Comparison of ENCODE assay signal across 8 cellular contexts in genomic region chr1:11642418-11643017, GRCh38. TPM values are rescaled to one million over a fixed set of nuclear protein-coding genes. Genes with fewer than 3 reads are reported as not detected.
DNase-seq lines count a peak whose midpoint lies in the region; ATAC-seq and TF ChIP-seq lines count a peak whose summit lies in the region.
"Not testable (repeated sequence)": the region's sequence is repeated elsewhere in the genome, so short reads cannot be mapped to it uniquely, and the experiment has no call there.

No MANE protein-coding gene starts in this region.

- not testable (repeated sequence) for BruUV-seq in PC-3 (replicated peaks; lab: Mats Ljungman, UMichigan)

- not testable (repeated sequence) for H3K4me1 ChIP-seq in PC-3 (ENCODE audit: insufficient read depth, low read length); sigmoid colon; vagina

- not testable (repeated sequence) for H3K4me3 Mint-ChIP-seq in activated CD8-positive, alpha-beta T cell treated with anti-CD3 and anti-CD28 coated beads for 36 hours

- TF ChIP-seq CTCF in PC-3 (conservative IDR thresholded peaks at IDR 0.05; ENCODE audit: low read depth, low read length) = peak; percentile 91
- peak; percentile 92 for TF ChIP-seq CTCF in activated CD8-positive, alpha-beta T cell treated with anti-CD3 and anti-CD28 coated beads for 36 hours (IDR thresholded peaks at IDR 0.05)
- TF ChIP-seq CTCF in sigmoid colon (IDR thresholded peaks at IDR 0.05) = peak; percentile 85 to 97 (median 94)
- peak; percentile 91 to 95 (median 91) for TF ChIP-seq CTCF in vagina (IDR thresholded peaks at IDR 0.05)

- intact Hi-C loops in PC-3 (cut with micrococcal nuclease) (loop anchor here (1.0 to 10.0 kb wide), 3 partner anchors 164 to 401 kb away; partner anchors contain the start of gene DISP3), sigmoid colon (cut with DNase I) (loop anchor here (1.0 to 5.0 kb wide), 3 partner anchors 305 to 604 kb away; no protein-coding TSS in a partner anchor)
- intact Hi-C loops in activated CD8-positive, alpha-beta T cell treated with anti-CD3 and anti-CD28 coated beads for 36 hours (cut with micrococcal nuclease) = loop anchor here (5.0 to 10.0 kb wide), 4 partner anchors 168 to 605 kb away; partner anchors contain the start of gene DISP3
- intact Hi-C loops in vagina (cut with DNase I) = not testable (repeated sequence)

- H3K9me3 ChIP-seq in MG63; PC-3 (ENCODE audit: low read length); sigmoid colon; vagina: not testable (repeated sequence)

- H3K9me2 ChIP-seq in PC-3 (replicated peaks; ENCODE audit: low read length) = not testable (repeated sequence)

- not testable (repeated sequence) for TF ChIP-seq EP300 in sigmoid colon (IDR thresholded peaks at IDR 0.05)

- not testable (repeated sequence) for H3K36me3 ChIP-seq in MG63; PC-3 (ENCODE audit: low read depth, low read length); sigmoid colon; vagina

- not testable (repeated sequence) for H3K4me1 Mint-ChIP-seq in activated CD8-positive, alpha-beta T cell treated with anti-CD3 and anti-CD28 coated beads for 36 hours (ENCODE audit: low read depth)

- not testable (repeated sequence) for H3K27me3 ChIP-seq in MG63, vagina
- H3K27me3 ChIP-seq in PC-3 (ENCODE audit: low read length) (peaks cover 18% of the 10 kb centered on the region; the same call in 1 of the 2 replicates), sigmoid colon (peaks cover 0 to 20% (median 9%) of the 10 kb centered on the region in 3 donors)

- H3K36me3 Mint-ChIP-seq in activated CD8-positive, alpha-beta T cell treated with anti-CD3 and anti-CD28 coated beads for 36 hours (ENCODE audit: low read depth) = not testable (repeated sequence)

- not testable (repeated sequence) for TF ChIP-seq POLR2A in sigmoid colon (IDR thresholded peaks at IDR 0.05); vagina (IDR thresholded peaks at IDR 0.05)

- H3K9ac ChIP-seq in PC-3 (ENCODE audit: low read length) = not testable (repeated sequence)

- POLR2A ChIA-PET in PC-3 (lab: Charles Lee; ENCODE audit: unreplicated experiment); activated CD8-positive, alpha-beta T cell treated with anti-CD3 and anti-CD28 coated beads for 36 hours (lab: Charles Lee): not testable (repeated sequence)

- peak; percentile 23 for DNase-seq in GDM1 (lab: John Stamatoyannopoulos, UW)
- peak; percentile 39 for DNase-seq in MG63
- peak; percentile 82 for DNase-seq in PC-3
- DNase-seq in activated CD8-positive, alpha-beta T cell treated with anti-CD3 and anti-CD28 coated beads for 36 hours = peak; percentile 84
- DNase-seq in cerebellum (ENCODE audit: low spot score) = peak; percentile 80
- DNase-seq in inferior parietal cortex (ENCODE audit: extremely low spot score) = peak; percentile 84
- DNase-seq in sigmoid colon = peak; percentile 79
- not testable (repeated sequence) for DNase-seq in vagina (ENCODE audit: extremely low spot score in 2 of 2)

- H3K27ac Mint-ChIP-seq in activated CD8-positive, alpha-beta T cell treated with anti-CD3 and anti-CD28 coated beads for 36 hours = not testable (repeated sequence)

- not testable (repeated sequence) for H2AFZ ChIP-seq in PC-3 (ENCODE audit: low read length)

- not testable (repeated sequence) for H4K20me1 ChIP-seq in PC-3 (ENCODE audit: low read length)

- not testable (repeated sequence) for H3K9me3 Mint-ChIP-seq in activated CD8-positive, alpha-beta T cell treated with anti-CD3 and anti-CD28 coated beads for 36 hours

- not testable (repeated sequence) for H3K79me2 ChIP-seq in PC-3 (ENCODE audit: low read length)

- WGBS in sigmoid colon, 2 donors = 45 to 54% methylated on average over 18 of the region's 18 CpGs

- CTCF ChIA-PET in PC-3 (lab: Charles Lee) = interaction anchor here (0.5 to 2.3 kb wide), 2 partner anchors 19 to 605 kb away, joined by 3 to 15 read pairs; no protein-coding TSS in a partner anchor
- CTCF ChIA-PET in activated CD8-positive, alpha-beta T cell treated with anti-CD3 and anti-CD28 coated beads for 36 hours (lab: Charles Lee) = interaction anchor here (0.6 to 6.8 kb wide), 25 partner anchors 8 to 605 kb away, joined by 3 to 60 read pairs (median 4); partner anchors contain the start of genes FBXO2, FBXO44 and FBXO6

- H3K27ac ChIP-seq in PC-3 (ENCODE audit: low read length); sigmoid colon; vagina: not testable (repeated sequence)

- ATAC-seq in PC-3 = peak; percentile 81
- ATAC-seq in activated CD8-positive, alpha-beta T cell treated with anti-CD3 and anti-CD28 coated beads for 36 hours = peak; percentile 82

- not testable (repeated sequence) for H3F3A ChIP-seq in PC-3 (ENCODE audit: low read length, unreplicated experiment)

- H3K4me3 ChIP-seq in MG63; PC-3 (ENCODE audit: low read length); sigmoid colon; vagina: not testable (repeated sequence)

- not testable (repeated sequence) for H3K4me2 ChIP-seq in PC-3 (ENCODE audit: low read length)

- not testable (repeated sequence) for H3K27me3 Mint-ChIP-seq in activated CD8-positive, alpha-beta T cell treated with anti-CD3 and anti-CD28 coated beads for 36 hours

RNA-seq across cellular contexts. Expression of gene FBXO2, which starts 11.7 kb away (rescaled TPM):
- total RNA-seq in MG63 (2014; rRNA removed; shearing (Covaris generic); ENCODE audit: low replicate concordance) = not detected in 2 replicates
- total RNA-seq in PC-3 (2014; rRNA removed) (13.4 and 15.3 TPM in 2 replicates), cerebellum (3.7 TPM), sigmoid colon (1 to 10 TPM; 3.5 to 9.7 (median 6.7) TPM), vagina (27.3 TPM)
- total RNA-seq in activated CD8-positive, alpha-beta T cell treated with anti-CD3 and anti-CD28 coated beads for 36 hours = 1 to 10 TPM; 1.7 to 1.9 TPM
- 1 to 10 TPM in 2 of 3 donors, not detected in 1; 1.2 to 2.8 TPM for polyA plus RNA-seq in sigmoid colon

RNA-seq across cellular contexts. Expression of gene FBXO44, which starts 12.2 kb away (rescaled TPM):
- 11.3 and 23.1 TPM in 2 replicates for total RNA-seq in MG63 (2014; rRNA removed; shearing (Covaris generic); ENCODE audit: low replicate concordance)
- total RNA-seq in PC-3 (2014; rRNA removed) = 19.2 and 23.5 TPM in 2 replicates
- 10 to 100 TPM; 18.1 to 20.4 TPM for total RNA-seq in activated CD8-positive, alpha-beta T cell treated with anti-CD3 and anti-CD28 coated beads for 36 hours
- total RNA-seq in cerebellum = 28.6 TPM
- total RNA-seq in sigmoid colon = 10 to 100 TPM; 12.5 to 27.3 (median 23.4) TPM
- polyA plus RNA-seq in sigmoid colon = 10 to 100 TPM in 1 of 3 donors, 1 to 10 TPM in 2; 1.6 to 14.2 (median 3.0) TPM
- total RNA-seq in vagina = 38.3 TPM

RNA-seq across cellular contexts. Expression of gene FBXO6, which starts 21.5 kb away (rescaled TPM):
- total RNA-seq in MG63 (2014; rRNA removed; shearing (Covaris generic); ENCODE audit: low replicate concordance) = 9.7 and 17.3 TPM in 2 replicates
- total RNA-seq in PC-3 (2014; rRNA removed) (23.5 and 24.6 TPM in 2 replicates), cerebellum (2.6 TPM), sigmoid colon (10 to 100 TPM in 3 of 4 donors, 1 to 10 TPM in 1; 9.2 to 19.9 (median 11.5) TPM), vagina (13.5 TPM)
- total RNA-seq in activated CD8-positive, alpha-beta T cell treated with anti-CD3 and anti-CD28 coated beads for 36 hours = 1 to 10 TPM; 6.2 to 7.9 TPM
- polyA plus RNA-seq in sigmoid colon = 10 to 100 TPM in 1 of 3 donors, 1 to 10 TPM in 2; 6.9 to 17.8 (median 9.0) TPM

RNA-seq across cellular contexts. Expression of gene MAD2L2, which starts 38.4 kb away (rescaled TPM):
- total RNA-seq in MG63 (2014; rRNA removed; shearing (Covaris generic); ENCODE audit: low replicate concordance) = 60.2 and 71.1 TPM in 2 replicates
- total RNA-seq in PC-3 (2014; rRNA removed) = 127 and 139 TPM in 2 replicates
- 10 to 100 TPM; 86.5 to 90.4 TPM for total RNA-seq in activated CD8-positive, alpha-beta T cell treated with anti-CD3 and anti-CD28 coated beads for 36 hours
- total RNA-seq in cerebellum = 45.4 TPM
- total RNA-seq in sigmoid colon = 10 to 100 TPM; 28.2 to 57.9 (median 41.4) TPM
- 10 to 100 TPM in 2 of 3 donors, 1 to 10 TPM in 1; 8.8 to 26.4 (median 15.0) TPM for polyA plus RNA-seq in sigmoid colon
- 30.0 TPM for total RNA-seq in vagina

RNA-seq across cellular contexts. Expression of gene DRAXIN, which starts 49.0 kb away (rescaled TPM):
- total RNA-seq in MG63 (2014; rRNA removed; shearing (Covaris generic); ENCODE audit: low replicate concordance) = 0.36 TPM in 1 of 2 replicates, not detected in the other
- total RNA-seq in PC-3 (2014; rRNA removed) (0.07 TPM in 1 of 2 replicates, not detected in the other), cerebellum (63.6 TPM), sigmoid colon (under 1 TPM in 2 of 4 donors, not detected in 2; 0.28 to 0.36 TPM), vagina (not detected)
- under 1 TPM; 0.18 to 0.20 TPM for total RNA-seq in activated CD8-positive, alpha-beta T cell treated with anti-CD3 and anti-CD28 coated beads for 36 hours
- under 1 TPM in 1 of 3 donors, not detected in 2; 0.13 TPM for polyA plus RNA-seq in sigmoid colon
